Comparison of ENCODE assay signal across 20 cellular contexts in genomic region chr11:104999716-105000115, GRCh38. TPM values are rescaled to one million over a fixed set of nuclear protein-coding genes. Genes with fewer than 3 reads are reported as not detected.
"Had no signal": no experiment of that assay in that cellular context is flagged by ENCODE, and none has a peak within 500 bp of the region (broad histone marks: within the 10 kb centered on the region; RNA-seq: fewer than 3 reads in every experiment).

No MANE protein-coding gene starts in this region.

- H3K36me3 ChIP-seq: brain microvascular endothelial cell, cardiac muscle cell had no signal

- H3K27me3 ChIP-seq: brain microvascular endothelial cell, cardiac muscle cell had no signal

- H3K27ac ChIP-seq: brain microvascular endothelial cell, cardiac muscle cell had no signal

- DNase-seq: activated B cell treated with CpG ODN at 0.5 μM for 24 hours; activated CD4-positive, alpha-beta T cell treated with anti-CD3 and anti-CD28 coated beads for 1 hour; activated CD8-positive, alpha-beta memory T cell treated with anti-CD3 and anti-CD28 coated beads, Interleukin-2, amount 10 ng/mL, durations not matched to agents 7 days and 5 days; activated effector memory CD4-positive, alpha-beta T cell treated with anti-CD3 and anti-CD28 coated beads, Interleukin-2, amount 50 U/mL, for 16 hours; activated T-cell treated with anti-CD3 and anti-CD28 coated beads, Interleukin-2, amount 50 U/mL, for 4 hours; MV-4-11; NCI-H1092 treated with DMSO at 0.1 percent for 48 hours; NCI-H1436; NCI-H1694 treated with DMSO at 0.1 percent for 48 hours; NCI-H2029 treated with DMSO at 0.1 percent for 48 hours; SHP77 treated with DMSO at 0.1 percent for 48 hours; T1000 had no signal

- ATAC-seq: activated CD8-positive, alpha-beta memory T cell treated with anti-CD3 and anti-CD28 coated beads, Interleukin-2, amount 10 ng/mL, durations not matched to agents 7 days and 5 days; activated T-cell treated with anti-CD3 and anti-CD28 coated beads, Interleukin-2, amount 50 U/mL, for 4 hours; PC-3; T-cell had no signal

- H3K4me3 ChIP-seq: cardiac muscle cell had no signal

RNA-seq across cellular contexts. Expression of gene CASP5, which starts 23.3 kb away (rescaled TPM):
- total RNA-seq: activated B cell treated with CpG ODN at 0.5 μM for 24 hours; activated CD4-positive, alpha-beta T cell treated with anti-CD3 and anti-CD28 coated beads, Interleukin-2, amount 10 ng/mL, durations not matched to agents 24 days and 14 days; activated CD8-positive, alpha-beta memory T cell treated with anti-CD3 and anti-CD28 coated beads, Interleukin-2, amount 10 ng/mL, durations not matched to agents 7 days and 5 days; activated naive CD4-positive, alpha-beta T cell treated with anti-CD3 and anti-CD28 coated beads for 36 hours; activated T-cell treated with anti-CD3 and anti-CD28 coated beads, Interleukin-2, amount 50 U/mL, for 4 hours; cardiac muscle cell; LHCN-M2; MCF 10A; PC-3 had no signal
- polyA plus RNA-seq: cardiac muscle cell had no signal

RNA-seq across cellular contexts. Expression of gene CASP4, which starts 31.3 kb away (rescaled TPM):
- total RNA-seq: cardiac muscle cell had no signal

RNA-seq across cellular contexts. Expression of gene CASP1, which starts 35.2 kb away (rescaled TPM):
- total RNA-seq: cardiac muscle cell had no signal

RNA-seq across cellular contexts. Expression of gene CARD16, which starts 45.4 kb away (rescaled TPM):
- total RNA-seq: cardiac muscle cell, LHCN-M2, PC-3 had no signal
- polyA plus RNA-seq: cardiac muscle cell had no signal
